ENCODE assay signal across 19 cellular contexts in the genomic region with DNA sequence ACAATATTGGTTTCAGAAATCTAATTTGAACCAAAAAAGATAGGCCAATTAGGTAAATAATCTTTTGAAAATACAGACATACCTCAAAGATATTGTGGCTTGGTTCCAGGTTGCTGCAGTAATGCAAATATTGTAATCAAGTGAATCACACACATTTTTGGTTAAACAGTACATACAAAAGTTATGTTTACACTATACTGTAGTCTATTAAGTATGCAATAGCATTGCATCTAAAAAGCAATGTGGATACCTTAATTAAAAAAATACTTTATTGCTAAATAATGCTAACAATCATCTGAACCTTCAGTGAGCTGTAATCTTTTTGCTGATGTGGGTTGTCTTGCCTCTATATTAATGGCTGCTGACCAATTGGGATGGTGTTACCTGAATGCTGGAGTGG.
"Had no signal": no experiment of that assay in that cellular context is flagged by ENCODE, and none has a peak within 500 bp of the region (broad histone marks: within the 10 kb centered on the region; RNA-seq: fewer than 3 reads in every experiment).

No MANE protein-coding gene starts in this region.

- ATAC-seq: activated CD4-positive, CD25-positive, alpha-beta regulatory T cell treated with anti-CD3 and anti-CD28 coated beads, Interleukin-2, amount 50 U/mL, for 24 hours; gastrocnemius medialis; heart left ventricle; mucosa of descending colon; naive thymus-derived CD4-positive, alpha-beta T cell; pancreas; stimulated activated effector memory CD8-positive, alpha-beta T cell treated with anti-CD3 and anti-CD28 coated beads, Interleukin-12 subunit alpha, Interleukin-12 subunit beta, amount 100 ng/mL, for 72 hours; T-cell had no signal

- H3K4me1 Mint-ChIP-seq: activated naive CD8-positive, alpha-beta T cell treated with anti-CD3 and anti-CD28 coated beads for 36 hours; stimulated activated effector memory CD8-positive, alpha-beta T cell treated with anti-CD3 and anti-CD28 coated beads, Interleukin-12 subunit alpha, Interleukin-12 subunit beta, amount 100 ng/mL, for 72 hours; T-cell had no signal

- H3K4me1 ChIP-seq: gastrocnemius medialis, heart left ventricle, left lung, pancreas, thyroid gland had no signal

- H3K27ac Mint-ChIP-seq: activated naive CD8-positive, alpha-beta T cell treated with anti-CD3 and anti-CD28 coated beads for 36 hours; activated T-helper 1 cell treated with anti-CD3 and anti-CD28 coated beads, Interleukin-12 subunit alpha, Interleukin-12 subunit beta, Interleukin-2, Interleukin-4 antibody, amounts not matched to agents 30 ng/mL and 10 ng/mL and 1 ng/mL, durations not matched to agents 14 hours and 24 hours and 36 hours; naive thymus-derived CD4-positive, alpha-beta T cell; stimulated activated effector memory CD8-positive, alpha-beta T cell treated with anti-CD3 and anti-CD28 coated beads, Interleukin-12 subunit alpha, Interleukin-12 subunit beta, amount 100 ng/mL, for 72 hours; T-cell had no signal

- H3K9me3 ChIP-seq: esophagus squamous epithelium, gastrocnemius medialis, heart left ventricle, left lung, mucosa of descending colon, pancreas, thyroid gland had no signal

- H3K36me3 Mint-ChIP-seq: activated naive CD8-positive, alpha-beta T cell treated with anti-CD3 and anti-CD28 coated beads for 36 hours; stimulated activated effector memory CD8-positive, alpha-beta T cell treated with anti-CD3 and anti-CD28 coated beads, Interleukin-12 subunit alpha, Interleukin-12 subunit beta, amount 100 ng/mL, for 72 hours; T-cell had no signal

- H3K9me3 Mint-ChIP-seq: activated naive CD8-positive, alpha-beta T cell treated with anti-CD3 and anti-CD28 coated beads for 36 hours; activated T-helper 1 cell treated with anti-CD3 and anti-CD28 coated beads, Interleukin-12 subunit alpha, Interleukin-12 subunit beta, Interleukin-2, Interleukin-4 antibody, amounts not matched to agents 30 ng/mL and 10 ng/mL and 1 ng/mL, durations not matched to agents 14 hours and 24 hours and 36 hours; stimulated activated effector memory CD8-positive, alpha-beta T cell treated with anti-CD3 and anti-CD28 coated beads, Interleukin-12 subunit alpha, Interleukin-12 subunit beta, amount 100 ng/mL, for 72 hours had no signal

- DNase-seq: activated naive CD8-positive, alpha-beta T cell treated with anti-CD3 and anti-CD28 coated beads for 36 hours; aorta; esophagus squamous epithelium; gastrocnemius medialis; heart left ventricle; left lung; mucosa of descending colon; naive thymus-derived CD4-positive, alpha-beta T cell; pancreas; stimulated activated CD4-positive, alpha-beta T cell treated with anti-CD3 and anti-CD28 coated beads, Interleukin-12 subunit alpha, Interleukin-12 subunit beta, amount 100 ng/mL, for 4 hours; stimulated activated CD4-positive, alpha-beta T cell treated with anti-CD3 and anti-CD28 coated beads, Interleukin-2, amount 100 ng/mL, for 24 hours; T-cell; T1000; thyroid gland had no signal

- H3K27me3 Mint-ChIP-seq: activated naive CD8-positive, alpha-beta T cell treated with anti-CD3 and anti-CD28 coated beads for 36 hours; memory B cell; T-cell had no signal

- H3K27me3 ChIP-seq: cardiac muscle cell, esophagus squamous epithelium, gastrocnemius medialis, heart left ventricle, left lung, pancreas, thyroid gland had no signal

- H3K27ac ChIP-seq: cardiac muscle cell, esophagus squamous epithelium, gastrocnemius medialis, heart left ventricle, left lung, pancreas, thyroid gland had no signal

- H3K4me3 ChIP-seq: cardiac muscle cell, esophagus squamous epithelium, gastrocnemius medialis, heart left ventricle, left lung, mucosa of descending colon, pancreas, thyroid gland had no signal

- H3K36me3 ChIP-seq: cardiac muscle cell, esophagus squamous epithelium, gastrocnemius medialis, heart left ventricle, pancreas, thyroid gland had no signal

- H3K4me3 Mint-ChIP-seq: activated naive CD8-positive, alpha-beta T cell treated with anti-CD3 and anti-CD28 coated beads for 36 hours; activated T-helper 1 cell treated with anti-CD3 and anti-CD28 coated beads, Interleukin-12 subunit alpha, Interleukin-12 subunit beta, Interleukin-2, Interleukin-4 antibody, amounts not matched to agents 30 ng/mL and 10 ng/mL and 1 ng/mL, durations not matched to agents 14 hours and 24 hours and 36 hours; memory B cell; naive thymus-derived CD4-positive, alpha-beta T cell; stimulated activated effector memory CD8-positive, alpha-beta T cell treated with anti-CD3 and anti-CD28 coated beads, Interleukin-12 subunit alpha, Interleukin-12 subunit beta, amount 100 ng/mL, for 72 hours; T-cell had no signal
